ENCODE assay signal across 1 cellular context in genomic region chr1:11645670-11646265, GRCh38.
TF ChIP-seq lines count a peak whose summit lies in the region.

No MANE protein-coding gene starts in this region.

TF ChIP-seq in GM12878, 131 proteins besides CTCF, POLR2A, EP300 and RAD21:
- no peak for TF ChIP-seq CUX1 (IDR thresholded peaks at IDR 0.05; ENCODE audit: insufficient replicate concordance, low read depth, low read length)
- TF ChIP-seq NFYA (IDR thresholded peaks at IDR 0.05; ENCODE audit: borderline replicate concordance, low read depth, low read length), result no peak
- TF ChIP-seq TARDBP (IDR thresholded peaks at IDR 0.05; ENCODE audit: borderline replicate concordance), result no peak
- no peak for TF ChIP-seq POU2F2 (IDR thresholded peaks at IDR 0.05; ENCODE audit: borderline replicate concordance, low read depth, low read length)
- TF ChIP-seq YY1 (IDR thresholded peaks at IDR 0.05; ENCODE audit: low read depth, low read length), result 0 out of 2 replicates have a peak, but pooled peaks have one; percentile 23
- peak; percentile 63 for TF ChIP-seq SMC3 (IDR thresholded peaks at IDR 0.05; ENCODE audit: borderline replicate concordance, low read length)
